ENCODE assay signal across 21 cellular contexts in genomic region chr5:51389326-51389581, GRCh38. TPM values are rescaled to one million over a fixed set of nuclear protein-coding genes. Genes with fewer than 3 reads are reported as not detected.
DNase-seq lines count a peak whose midpoint lies in the region; ATAC-seq, FAIRE-seq and TF ChIP-seq lines count a peak whose summit lies in the region.
"Had no signal": no experiment of that assay in that cellular context is flagged by ENCODE, and none has a peak within 500 bp of the region (broad histone marks: within the 10 kb centered on the region; RNA-seq: fewer than 3 reads in every experiment).

No MANE protein-coding gene starts in this region.

- H3K27ac Mint-ChIP-seq in nephron progenitor cell = no peak overlapping the region
- H3K27ac Mint-ChIP-seq in naive thymus-derived CD4-positive, alpha-beta T cell = no peak overlapping the region

- BruUV-seq in HepG2 (replicated peaks; lab: Mats Ljungman, UMichigan) = no TSS peak

- TF ChIP-seq EP300 in HepG2 (IDR thresholded peaks at IDR 0.05; ENCODE audit: low read depth in 2 of 2, low read length in 2 of 2) (no peak), HepG2 (CRISPR knock-in tag; IDR thresholded peaks at IDR 0.05; ENCODE audit: borderline replicate concordance) (no peak)

- H3K4me1 Mint-ChIP-seq in nephron progenitor cell = peaks cover 17% of the 10 kb centered on the region
- H3K4me1 Mint-ChIP-seq in naive thymus-derived CD4-positive, alpha-beta T cell = peaks cover 0 to 6% (median 0%) of the 10 kb centered on the region in 7 donors

- no peak overlapping the region for H3K9ac ChIP-seq in HepG2 (ENCODE audit: insufficient read depth, low read depth, low read length)

- peak overlapping the region; percentile 65 for H3K4me3 Mint-ChIP-seq in nephron progenitor cell
- no peak overlapping the region for H3K4me3 Mint-ChIP-seq in naive thymus-derived CD4-positive, alpha-beta T cell

- H3K36me3 Mint-ChIP-seq in nephron progenitor cell (ENCODE audit: low read depth) = no peaks in the 10 kb centered on the region
- H3K36me3 Mint-ChIP-seq in naive thymus-derived CD4-positive, alpha-beta T cell = peaks cover 0 to 8% (median 0%) of the 10 kb centered on the region in 5 donors

- H3K4me1 ChIP-seq in HepG2 (ENCODE audit: insufficient read depth, low read length) (no peaks in the 10 kb centered on the region), right lobe of liver (no peaks in the 10 kb centered on the region), vagina (peaks cover 32% of the 10 kb centered on the region)
- H3K4me1 ChIP-seq in naive thymus-derived CD4-positive, alpha-beta T cell (ENCODE audit: control insufficient read depth in 2 of 2, insufficient read depth in 2 of 2, low read length in 2 of 2) = no peaks in the 10 kb centered on the region

- H3K9me3 ChIP-seq in HepG2 (ENCODE audit: low read length) (no peaks in the 10 kb centered on the region), right lobe of liver (no peaks in the 10 kb centered on the region), vagina (no peaks in the 10 kb centered on the region)
- no peaks in the 10 kb centered on the region for H3K9me3 ChIP-seq in naive thymus-derived CD4-positive, alpha-beta T cell (ENCODE audit: control insufficient read depth in 2 of 3, low read length in 3 of 3)
- H3K9me3 ChIP-seq: transverse colon had no signal

- H3K4me2 ChIP-seq in HepG2 (ENCODE audit: low read depth, low read length) = peak overlapping the region; percentile 42; the same call in 1 of the 2 replicates

- H3K27ac ChIP-seq in HepG2 (ENCODE audit: extremely low read length, insufficient read depth, low read length) (no peak overlapping the region), right lobe of liver (no peak overlapping the region), vagina (peak overlapping the region; percentile 99)
- H3K27ac ChIP-seq in naive thymus-derived CD4-positive, alpha-beta T cell (ENCODE audit: low read depth, low read length) = no peak overlapping the region
- H3K27ac ChIP-seq: brain microvascular endothelial cell, transverse colon had no signal

- TF ChIP-seq CTCF in HepG2 (CRISPR knock-in tag; IDR thresholded peaks at IDR 0.05) (no peak), right lobe of liver (IDR thresholded peaks at IDR 0.05) (no peak), epithelial cell of esophagus (IDR thresholded peaks at IDR 0.05; ENCODE audit: insufficient read depth, low read depth, low read length, missing control alignments) (no peak), nephron progenitor cell (IDR thresholded peaks at IDR 0.05) (no peak), vagina (IDR thresholded peaks at IDR 0.05) (no peak)

- H3K27me3 ChIP-seq in HepG2 (ENCODE audit: control insufficient read depth in 1 of 2, insufficient read depth in 2 of 2, low read length in 2 of 2) (peaks cover 7 to 37% of the 10 kb centered on the region in 2 experiments; a peak in 4 of 5 replicates), right lobe of liver (peaks cover 0 to 52% of the 10 kb centered on the region in 2 donors), vagina (no peaks in the 10 kb centered on the region)
- H3K27me3 ChIP-seq in naive thymus-derived CD4-positive, alpha-beta T cell (ENCODE audit: control insufficient read depth in 2 of 2, insufficient read depth in 2 of 2, low read length in 2 of 2) = peaks cover 0 to 9% of the 10 kb centered on the region in 2 donors

- ATAC-seq in HepG2 (peak; percentile 74), right lobe of liver (no peak), GM18519 (IDR thresholded peaks at IDR 0.05; ENCODE audit: low FRiP score, unreplicated experiment) (no peak)
- no peak for ATAC-seq in naive thymus-derived CD4-positive, alpha-beta T cell
- ATAC-seq: sciatic nerve had no signal

- CTCF ChIA-PET in HepG2 (lab: Yijun Ruan, JAX; ENCODE audit: low intra/inter-chr PET ratio, low total read pairs) = no interaction called here
- CTCF ChIA-PET in naive thymus-derived CD4-positive, alpha-beta T cell (lab: Charles Lee) = no interaction called here

- FAIRE-seq in HepG2 (lab: Jason Lieb, UNC) = no peak
- FAIRE-seq: endometrium, keratinocyte had no signal

- H4K20me1 ChIP-seq in HepG2 (ENCODE audit: insufficient read depth, low read length) = no peaks in the 10 kb centered on the region

- peaks cover 100% of the 10 kb centered on the region for H3K27me3 Mint-ChIP-seq in nephron progenitor cell (ENCODE audit: low read depth, poor library complexity)
- peaks cover 76 to 86% (median 80%) of the 10 kb centered on the region in 5 donors for H3K27me3 Mint-ChIP-seq in naive thymus-derived CD4-positive, alpha-beta T cell

- TF ChIP-seq POLR2A in HepG2 (IDR thresholded peaks at IDR 0.05; ENCODE audit: insufficient read depth in 1 of 2, low read depth in 2 of 2, low read length in 2 of 2) = no peak
- no peak for TF ChIP-seq POLR2A in right lobe of liver (IDR thresholded peaks at IDR 0.05)
- no peak for TF ChIP-seq POLR2A in vagina (IDR thresholded peaks at IDR 0.05)

- POLR2A ChIA-PET in HepG2 (lab: Yijun Ruan, JAX) = no interaction called here
- POLR2A ChIA-PET in naive thymus-derived CD4-positive, alpha-beta T cell (lab: Charles Lee) = no interaction called here

- in situ Hi-C loops in HepG2 (cut with HindIII; ENCODE audit: extremely low pct_ligation_motif_present, low pct_unique_long_range_greater_than_20kb) = loop anchor here (25.0 kb wide), 2 partner anchors 623 to 1273 kb away; no protein-coding TSS in a partner anchor

- H3K4me3 ChIP-seq in HepG2 (replicated peaks in 1 of 3; ENCODE audit: insufficient read depth in 1 of 3, low read depth in 2 of 3, low read length in 3 of 3) (peak overlapping the region in 1 of 3 experiments; percentile 55; a peak in 1 of 6 replicates), right lobe of liver (peak overlapping the region in 1 of 3 donors; percentile 1), epithelial cell of esophagus (ENCODE audit: low read length) (peak overlapping the region; percentile 48), vagina (peak overlapping the region; percentile 70 to 78)
- H3K4me3 ChIP-seq in naive thymus-derived CD4-positive, alpha-beta T cell (ENCODE audit: low read length) = no peak overlapping the region

- intact Hi-C loops in HepG2 (cut with micrococcal nuclease; ENCODE audit: unreplicated experiment) = no loop called here
- intact Hi-C loops in right lobe of liver (cut with DNase I) = no loop called here
- intact Hi-C loops in vagina (cut with DNase I) = loop anchor here (10.0 kb wide), 1 partner anchor 1406 kb away; no protein-coding TSS in a partner anchor
- intact Hi-C loops in naive thymus-derived CD4-positive, alpha-beta T cell (cut with micrococcal nuclease) = no loop called here

- no peaks in the 10 kb centered on the region for H3K79me2 ChIP-seq in HepG2 (ENCODE audit: insufficient read depth, low read length)

- WGBS in HepG2 (ENCODE audit: low lambda C conversion rate) = 7% methylated on average over 5 of the region's 19 CpGs
- WGBS in right lobe of liver (ENCODE audit: insufficient coverage, low coverage, low lambda C conversion rate, missing lambda C conversion rate) = 2% methylated on average over 11 of the region's 19 CpGs

- no peak overlapping the region for H2AFZ ChIP-seq in HepG2 (ENCODE audit: low read length)

- no peaks in the 10 kb centered on the region for H3K9me3 Mint-ChIP-seq in nephron progenitor cell
- peaks cover 0 to 36% (median 5%) of the 10 kb centered on the region in 11 donors for H3K9me3 Mint-ChIP-seq in naive thymus-derived CD4-positive, alpha-beta T cell

- no peak for TF ChIP-seq RAD21 in HepG2 (CRISPR knock-in tag; IDR thresholded peaks at IDR 0.05)

- DNase-seq in HepG2 (ENCODE audit: low spot score) = no peak
- no peak for DNase-seq in right lobe of liver
- DNase-seq in epithelial cell of esophagus (ENCODE audit: low read depth) = no peak
- DNase-seq in nephron progenitor cell = no peak
- no peak for DNase-seq in vagina (ENCODE audit: extremely low spot score in 2 of 2)
- DNase-seq in naive thymus-derived CD4-positive, alpha-beta T cell = no peak
- no peak for DNase-seq in MV-4-11 (lab: John Stamatoyannopoulos, UW)
- DNase-seq: activated CD8-positive, alpha-beta memory T cell treated with anti-CD3 and anti-CD28 coated beads, Interleukin-2, amount 50 U/mL, for 48 hours; activated naive CD4-positive, alpha-beta T cell treated with anti-CD3 and anti-CD28 coated beads, Interleukin-2, amount 50 U/mL, for 16 hours; brain microvascular endothelial cell; DMS 273 treated with DMSO at 0.1 percent for 48 hours; foreskin melanocyte; NCI-H1930; RPMI8226; stimulated activated CD4-positive, alpha-beta T cell treated with anti-CD3 and anti-CD28 coated beads, Interleukin-4, amount 100 ng/mL, for 1 hour; transverse colon had no signal

- H3K36me3 ChIP-seq in HepG2 (replicated peaks in 1 of 2; ENCODE audit: control insufficient read depth in 1 of 2, insufficient read depth in 2 of 2, low read length in 2 of 2) (no peaks in the 10 kb centered on the region), right lobe of liver (no peaks in the 10 kb centered on the region), vagina (peaks cover 0 to 8% of the 10 kb centered on the region in 2 donors)
- H3K36me3 ChIP-seq in naive thymus-derived CD4-positive, alpha-beta T cell (ENCODE audit: control insufficient read depth in 2 of 3, insufficient read depth in 3 of 3, low read length in 3 of 3) = no peaks in the 10 kb centered on the region
- H3K36me3 ChIP-seq: brain microvascular endothelial cell, transverse colon had no signal

RNA-seq across cellular contexts. Expression of gene ISL1, which starts 6.0 kb away (rescaled TPM):
- total RNA-seq in HepG2 (2016; rRNA removed; fragmentation: Illumina TruSeq; extraction: Trizol) (not detected in 2 replicates), right lobe of liver (not detected), vagina (25.0 TPM)
- total RNA-seq in HepG2 (2016; cell fraction: cytosol; rRNA removed; fragmentation: Illumina TruSeq; extraction: Trizol; ENCODE audit: low read depth) = not detected in 2 replicates
- not detected in 2 replicates for total RNA-seq in HepG2 (2016; cell fraction: insoluble cytoplasmic fraction; rRNA removed; fragmentation: Illumina TruSeq; extraction: Trizol)
- total RNA-seq in HepG2 (2016; cell fraction: membrane; rRNA removed; fragmentation: Illumina TruSeq; extraction: Trizol) = not detected in 2 replicates
- not detected in 2 replicates for total RNA-seq in HepG2 (2016; cell fraction: nucleus; rRNA removed; fragmentation: Illumina TruSeq; extraction: Trizol)
- polyA plus RNA-seq in HepG2 (2011; rRNA removed) = not detected in 2 replicates
- polyA plus RNA-seq in HepG2 (2011; cell fraction: cytosol; rRNA removed) = not detected in 2 replicates
- polyA plus RNA-seq in HepG2 (2011; cell fraction: nucleus; rRNA removed) = not detected in 2 replicates
- polyA plus RNA-seq in HepG2 (2012) = not detected in 2 replicates
- not detected in 2 replicates for polyA plus RNA-seq in HepG2 (2016; cell fraction: cytosol; fragmentation: Illumina TruSeq; extraction: Trizol; ENCODE audit: low read depth)
- polyA plus RNA-seq in HepG2 (2016; cell fraction: insoluble cytoplasmic fraction; fragmentation: Illumina TruSeq; extraction: Trizol; ENCODE audit: low read depth) = not detected in 2 replicates
- not detected in 2 replicates for polyA plus RNA-seq in HepG2 (2016; cell fraction: membrane; fragmentation: Illumina TruSeq; extraction: Trizol; ENCODE audit: low read depth)
- not detected in 2 replicates for polyA plus RNA-seq in HepG2 (2016; cell fraction: nucleus; fragmentation: Illumina TruSeq; extraction: Trizol; ENCODE audit: insufficient read depth, low read depth)
- polyA minus RNA-seq in HepG2 (2011; rRNA and poly(A)+ RNA removed; ENCODE audit: low replicate concordance) = 0.12 TPM in 1 of 2 replicates, not detected in the other
- not detected in 2 replicates for polyA minus RNA-seq in HepG2 (2011; cell fraction: cytosol; rRNA and poly(A)+ RNA removed)
- not detected in 2 replicates for polyA minus RNA-seq in HepG2 (2011; cell fraction: nucleus; rRNA and poly(A)+ RNA removed)
- total RNA-seq in naive thymus-derived CD4-positive, alpha-beta T cell = not detected
- not detected for polyA plus RNA-seq in naive thymus-derived CD4-positive, alpha-beta T cell
- total RNA-seq: M059J had no signal

Comparison
In these comparisons a context has a peak if more than half of its experiments do, and no peak if none do; other contexts are left out.
1. RNA of gene ISL1, which starts 6.0 kb away (total RNA-seq): 25.0 TPM in vagina (single experiment); not detected in HepG2, not detected in right lobe of liver and not detected in naive thymus-derived CD4-positive, alpha-beta T cell; every median in the first group is over 10 times any median in the second.